8 cellular contexts compared by ENCODE assay signal in the genomic region with DNA sequence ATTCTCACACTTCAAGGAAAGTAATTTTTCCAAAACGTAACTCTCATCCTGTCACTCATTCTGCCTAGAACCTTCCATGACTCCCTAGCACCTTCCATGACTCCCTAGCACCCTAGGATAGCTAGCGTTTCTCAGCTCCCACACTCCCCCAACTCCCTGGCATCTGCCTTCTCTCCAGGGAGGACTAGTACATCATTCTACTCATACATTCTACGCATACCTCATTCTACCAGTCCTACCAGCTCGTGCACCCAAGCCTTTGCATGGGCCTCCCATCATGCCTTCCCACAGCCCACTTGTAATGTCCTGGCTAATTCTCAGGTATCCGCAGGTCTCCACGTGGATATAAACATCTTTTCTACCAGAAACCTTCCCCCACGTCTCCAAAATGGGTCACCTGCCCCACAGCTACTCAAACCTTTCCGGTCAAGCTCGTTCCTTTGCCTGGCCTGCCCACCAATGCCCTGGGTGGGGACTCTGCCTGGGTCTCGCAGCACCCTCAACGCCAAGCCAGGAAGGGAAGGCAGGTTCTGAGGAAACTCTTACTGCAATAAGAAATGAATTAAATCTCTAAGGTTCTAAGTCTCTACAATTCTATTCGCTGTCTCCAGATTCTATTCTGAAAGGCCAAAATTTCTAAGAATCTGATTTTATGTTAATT. TPM values are rescaled to one million over a fixed set of nuclear protein-coding genes. Genes with fewer than 3 reads are reported as not detected.
DNase-seq lines count a peak whose midpoint lies in the region; ATAC-seq, FAIRE-seq and TF ChIP-seq lines count a peak whose summit lies in the region.

No MANE protein-coding gene starts in this region.

- H3K36me3 ChIP-seq in K562 (ENCODE audit: control insufficient read depth, insufficient read depth, low read length) (peaks cover 36% of the 10 kb centered on the region; the same call in 2 of the 3 replicates), mesenchymal stem cell (ENCODE audit: control insufficient read depth in 1 of 2, insufficient read depth in 2 of 2, low read depth in 1 of 2, low read length in 2 of 2) (peaks cover 0 to under 1% of the 10 kb centered on the region in 2 experiments), upper lobe of left lung (peaks cover 0 to under 1% (median 0%) of the 10 kb centered on the region in 4 donors)

- H2BK5ac ChIP-seq in mesenchymal stem cell (ENCODE audit: low read depth, low read length, poor library complexity, severe bottlenecking), result no peak overlapping the region

- H3K9me1 ChIP-seq in K562 (ENCODE audit: control insufficient read depth, insufficient read depth, low read length), result peaks cover 17% of the 10 kb centered on the region

- TF ChIP-seq EP300 in K562 (IDR thresholded peaks at IDR 0.05; ENCODE audit: low read length), result no peak
- no peak for TF ChIP-seq EP300 in upper lobe of left lung (IDR thresholded peaks at IDR 0.05)

- CTCF ChIA-PET in K562 (lab: Yijun Ruan, JAX; ENCODE audit: low intra/inter-chr PET ratio), result interaction anchor here (1.3 kb wide), 1 partner anchor 872 kb away, joined by 3 read pairs; no protein-coding TSS in a partner anchor

- H2BK12ac ChIP-seq in mesenchymal stem cell (ENCODE audit: low read length in 2 of 2), result no peak overlapping the region

- H4K91ac ChIP-seq in mesenchymal stem cell (ENCODE audit: low read length), result no peak overlapping the region

- peak overlapping the region; percentile 73 for H3K4me3 Mint-ChIP-seq in activated naive CD4-positive, alpha-beta T cell treated with anti-CD3 and anti-CD28 coated beads, Interleukin-2, amount 50 U/mL, for 24 hours

- no peak for TF ChIP-seq POLR2A in K562 (conservative IDR thresholded peaks at IDR 0.05)
- no peak for TF ChIP-seq POLR2A in upper lobe of left lung (IDR thresholded peaks at IDR 0.05)

- no peak for TF ChIP-seq CTCF in K562 (IDR thresholded peaks at IDR 0.05 in 2 of 3, conservative IDR thresholded peaks at IDR 0.05 in 1 of 3; ENCODE audit: insufficient read depth in 2 of 3, low read depth in 1 of 3, low read length in 3 of 3)
- TF ChIP-seq CTCF in upper lobe of left lung (IDR thresholded peaks at IDR 0.05), result no peak

- intact Hi-C loops in K562 (cut with micrococcal nuclease), result loop anchor here (5.0 kb wide), 1 partner anchor 37 kb away; no protein-coding TSS in a partner anchor

- no peaks in the 10 kb centered on the region for H3K27me3 Mint-ChIP-seq in activated naive CD4-positive, alpha-beta T cell treated with anti-CD3 and anti-CD28 coated beads, Interleukin-2, amount 50 U/mL, for 24 hours

- no peak overlapping the region for H3K27ac Mint-ChIP-seq in activated naive CD4-positive, alpha-beta T cell treated with anti-CD3 and anti-CD28 coated beads, Interleukin-2, amount 50 U/mL, for 24 hours
- H3K27ac Mint-ChIP-seq in activated naive CD4-positive, alpha-beta T cell treated with anti-CD3 and anti-CD28 coated beads, Interleukin-2, amount 50 U/mL, for 72 hours, result no peak overlapping the region

- no peak overlapping the region for H3K23ac ChIP-seq in mesenchymal stem cell (ENCODE audit: low read length in 2 of 2)

- no peaks in the 10 kb centered on the region for H3K36me3 Mint-ChIP-seq in activated naive CD4-positive, alpha-beta T cell treated with anti-CD3 and anti-CD28 coated beads, Interleukin-2, amount 50 U/mL, for 24 hours
- peaks cover 0 to 17% of the 10 kb centered on the region in 2 donors for H3K36me3 Mint-ChIP-seq in activated naive CD4-positive, alpha-beta T cell treated with anti-CD3 and anti-CD28 coated beads, Interleukin-2, amount 50 U/mL, for 72 hours

- H3K4me3 ChIP-seq in K562, result peak overlapping the region; percentile 66
- H3K4me3 ChIP-seq in mesenchymal stem cell (ENCODE audit: insufficient read depth in 1 of 2, low read depth in 1 of 2, low read length in 2 of 2), result peak overlapping the region in 1 of 2 experiments; percentile 81
- H3K4me3 ChIP-seq in upper lobe of left lung, result peak overlapping the region; percentile 66 to 86 (median 76)

- H3K4me2 ChIP-seq in K562 (ENCODE audit: insufficient read depth, low read length), result peak overlapping the region; percentile 83
- peak overlapping the region; percentile 54 for H3K4me2 ChIP-seq in mesenchymal stem cell (ENCODE audit: low read length, poor library complexity, severe bottlenecking)

- no peak overlapping the region for H4K8ac ChIP-seq in mesenchymal stem cell (ENCODE audit: low read length)

- no peak for FAIRE-seq in K562 (lab: Jason Lieb, UNC)

- H3K9ac ChIP-seq in K562 (ENCODE audit: insufficient read depth in 1 of 2, low read depth in 2 of 2, low read length in 2 of 2), result peak overlapping the region; percentile 70 to 89
- peak overlapping the region; percentile 80 for H3K9ac ChIP-seq in mesenchymal stem cell (ENCODE audit: low read length)

- H3K18ac ChIP-seq in mesenchymal stem cell (ENCODE audit: low read depth in 1 of 2, low read length in 2 of 2), result no peak overlapping the region

- ATAC-seq in activated naive CD4-positive, alpha-beta T cell treated with anti-CD3 and anti-CD28 coated beads, Interleukin-2, amount 50 U/mL, for 72 hours, result no peak
- ATAC-seq in K562, result no peak
- ATAC-seq in upper lobe of left lung (ENCODE audit: low FRiP score in 2 of 2), result no peak
- no peak for ATAC-seq in HG02884 (IDR thresholded peaks at IDR 0.05; ENCODE audit: unreplicated experiment)
- no peak for ATAC-seq in HG03135 (IDR thresholded peaks at IDR 0.05; ENCODE audit: unreplicated experiment)

- H3K4me1 Mint-ChIP-seq in activated naive CD4-positive, alpha-beta T cell treated with anti-CD3 and anti-CD28 coated beads, Interleukin-2, amount 50 U/mL, for 24 hours, result peaks cover 42% of the 10 kb centered on the region

- in situ Hi-C loops in K562 (cut with MboI), result loop anchor here (25.0 kb wide), 1 partner anchor 883 kb away; a partner anchor contains a TSS

- 5% methylated on average over 12 of the region's 12 CpGs for WGBS in K562 (ENCODE audit: insufficient coverage, low coverage, missing lambda C conversion rate)
- 76% methylated on average over 11 of the region's 12 CpGs for WGBS in mesenchymal stem cell
- 42 to 65% methylated on average over 12 of the region's 12 CpGs for WGBS in upper lobe of left lung, 2 donors

- H2BK15ac ChIP-seq in mesenchymal stem cell (ENCODE audit: low read depth, poor library complexity, severe bottlenecking), result no peak overlapping the region

- H2AK5ac ChIP-seq in mesenchymal stem cell (ENCODE audit: low read length, severe bottlenecking), result no peak overlapping the region

- peak overlapping the region; percentile 41; the same call in 1 of the 2 replicates for H2AFZ ChIP-seq in K562 (ENCODE audit: low read depth, low read length)
- no peak overlapping the region for H2AFZ ChIP-seq in mesenchymal stem cell (ENCODE audit: low read depth, low read length)

- peaks cover 32 to 35% of the 10 kb centered on the region in 2 experiments; a peak in 4 of 5 replicates for H3K4me1 ChIP-seq in K562 (replicated peaks in 1 of 2; ENCODE audit: control insufficient read depth in 2 of 2, insufficient read depth in 2 of 2, low read length in 2 of 2)
- peaks cover 28% of the 10 kb centered on the region for H3K4me1 ChIP-seq in mesenchymal stem cell (ENCODE audit: control insufficient read depth, insufficient read depth, low read depth, low read length)
- H3K4me1 ChIP-seq in upper lobe of left lung, result peaks cover 21 to 50% (median 30%) of the 10 kb centered on the region in 4 donors

- H3K9me3 ChIP-seq in K562 (replicated peaks; ENCODE audit: control insufficient read depth, insufficient read depth, low read depth, low read length) (no peaks in the 10 kb centered on the region; the same call in 1 of the 2 replicates), mesenchymal stem cell (ENCODE audit: control insufficient read depth, low read length) (peaks cover 7% of the 10 kb centered on the region), upper lobe of left lung (peaks cover 0 to 5% (median 0%) of the 10 kb centered on the region in 4 donors)

- H3K79me1 ChIP-seq in mesenchymal stem cell (replicated peaks; ENCODE audit: low read length, poor library complexity, severe bottlenecking), result peaks cover 14% of the 10 kb centered on the region

- H3K4ac ChIP-seq in mesenchymal stem cell (ENCODE audit: low read depth in 1 of 2, low read length in 2 of 2), result no peak overlapping the region

- H3K27me3 ChIP-seq in K562 (ENCODE audit: control insufficient read depth in 2 of 2, insufficient read depth in 2 of 2, low read length in 2 of 2), result no peaks in the 10 kb centered on the region
- H3K27me3 ChIP-seq in mesenchymal stem cell (ENCODE audit: control insufficient read depth in 1 of 2, insufficient read depth in 1 of 2, low read length in 2 of 2), result no peaks in the 10 kb centered on the region
- H3K27me3 ChIP-seq in upper lobe of left lung, result no peaks in the 10 kb centered on the region

- H3K9me3 Mint-ChIP-seq in activated naive CD4-positive, alpha-beta T cell treated with anti-CD3 and anti-CD28 coated beads, Interleukin-2, amount 50 U/mL, for 24 hours, result no peaks in the 10 kb centered on the region
- peaks cover 0 to 8% of the 10 kb centered on the region in 2 donors for H3K9me3 Mint-ChIP-seq in activated naive CD4-positive, alpha-beta T cell treated with anti-CD3 and anti-CD28 coated beads, Interleukin-2, amount 50 U/mL, for 72 hours

- H4K20me1 ChIP-seq in K562 (replicated peaks; ENCODE audit: control insufficient read depth, insufficient read depth, low read length), result peaks cover 22% of the 10 kb centered on the region; the same call in 1 of the 2 replicates

- H3K27ac ChIP-seq in K562 (ENCODE audit: extremely low read depth, low read depth, low read length) (peak overlapping the region; percentile 60), mesenchymal stem cell (ENCODE audit: low read length, poor library complexity, severe bottlenecking) (no peak overlapping the region), upper lobe of left lung (peak overlapping the region; percentile 26 to 78 (median 68))

- no peak overlapping the region for H2BK120ac ChIP-seq in mesenchymal stem cell (ENCODE audit: low read depth, low read length)

- BruUV-seq in K562 (replicated peaks; lab: Mats Ljungman, UMichigan), result TSS peak; percentile 51

- DNase-seq in activated naive CD4-positive, alpha-beta T cell treated with anti-CD3 and anti-CD28 coated beads, Interleukin-2, amount 50 U/mL, for 72 hours (ENCODE audit: low spot score in 2 of 2), result no peak
- DNase-seq in K562 (ENCODE audit: extremely low read depth in 1 of 4, low spot score in 3 of 4) (no peak), mesenchymal stem cell (no peak), upper lobe of left lung (no peak), inferior parietal cortex (ENCODE audit: extremely low spot score) (no peak)

- H3K14ac ChIP-seq in mesenchymal stem cell (ENCODE audit: low read length in 2 of 2), result no peak overlapping the region

- H3K79me2 ChIP-seq in K562 (ENCODE audit: control insufficient read depth, insufficient read depth, low read length), result peaks cover 51% of the 10 kb centered on the region

- no peak for TF ChIP-seq RAD21 in K562 (CRISPR knock-in tag; conservative IDR thresholded peaks at IDR 0.05 in 1 of 2, IDR thresholded peaks at IDR 0.05 in 1 of 2)

- POLR2A ChIA-PET in K562 (lab: Yijun Ruan, JAX), result interaction anchor here (0.6 kb wide), 1 partner anchor 481 kb away, joined by 3 read pairs; no protein-coding TSS in a partner anchor

RNA-seq across cellular contexts. Expression of a gene that starts 0.9 kb away (rescaled TPM):
- 10 to 100 TPM in 1 of 2 donors, 1 to 10 TPM in 1; 9.8 to 18.6 TPM for total RNA-seq in activated naive CD4-positive, alpha-beta T cell treated with anti-CD3 and anti-CD28 coated beads, Interleukin-2, amount 50 U/mL, for 72 hours
- total RNA-seq in K562 (2011; cell fraction: chromatin; rRNA removed; ENCODE audit: low replicate concordance), result 68.9 and 115 TPM in 2 replicates
- total RNA-seq in K562 (2011; cell fraction: nucleolus; rRNA removed), result 69.9 and 73.9 TPM in 2 replicates
- 65.8 and 76.9 TPM in 2 replicates for total RNA-seq in K562 (2011; cell fraction: nucleoplasm; rRNA removed)
- total RNA-seq in K562 (2014; rRNA removed), result 46.3 and 64.7 TPM in 2 replicates
- 25.4 and 28.5 TPM in 2 replicates for total RNA-seq in K562 (2014; rRNA removed; fragmentation: Illumina TruSeq; extraction: Trizol)
- total RNA-seq in K562 (2015; rRNA removed; fragmentation: Illumina TruSeq; extraction: Trizol), result 30.1 and 31.9 TPM in 2 replicates
- total RNA-seq in K562 (2021), result 72.2 and 74.5 TPM in 2 replicates
- polyA plus RNA-seq in K562 (2011; rRNA removed), result 46.5 and 50.7 TPM in 2 replicates
- 43.5 and 86.7 TPM in 2 replicates for polyA plus RNA-seq in K562 (2011; cell fraction: cytosol; rRNA removed)
- polyA plus RNA-seq in K562 (2011; cell fraction: nucleus; rRNA removed), result 120 and 181 TPM in 2 replicates
- polyA plus RNA-seq in K562 (2012), result 43.7 and 44.2 TPM in 2 replicates
- 36.9 and 41.8 TPM in 2 replicates for polyA plus RNA-seq in K562 (2014; fragmentation: Illumina TruSeq; extraction: Trizol)
- polyA plus RNA-seq in K562 (2014; fragmentation: Nextera tagmentation; extraction: Ambion mirVana), result 10 to 100 TPM in 1 of 2 experiments, 1 to 10 TPM in 1; 9.9 to 11.8 TPM
- 68.8 and 74.3 TPM in 2 replicates for polyA plus RNA-seq in K562 (2014; rRNA removed)
- polyA minus RNA-seq in K562 (2011; rRNA and poly(A)+ RNA removed), result 27.0 and 35.5 TPM in 2 replicates
- polyA minus RNA-seq in K562 (2011; cell fraction: cytosol; rRNA and poly(A)+ RNA removed), result 29.9 and 31.2 TPM in 2 replicates
- polyA minus RNA-seq in K562 (2011; cell fraction: nucleus; rRNA and poly(A)+ RNA removed), result 31.0 and 35.3 TPM in 2 replicates
- polyA plus RNA-seq in mesenchymal stem cell (2013, experiment 1 of 2), result 12.3 TPM
- polyA plus RNA-seq in mesenchymal stem cell (2013, experiment 2 of 2), result 11.9 TPM
- total RNA-seq in upper lobe of left lung, result 10 to 100 TPM; 25.6 to 56.2 (median 34.2) TPM

RNA-seq across cellular contexts. Expression of a gene that starts 12.0 kb away (rescaled TPM):
- total RNA-seq in activated naive CD4-positive, alpha-beta T cell treated with anti-CD3 and anti-CD28 coated beads, Interleukin-2, amount 50 U/mL, for 72 hours, result 10 to 100 TPM in 1 of 2 donors, 1 to 10 TPM in 1; 8.1 to 12.0 TPM
- total RNA-seq in K562 (2011; cell fraction: chromatin; rRNA removed; ENCODE audit: low replicate concordance), result 99.2 and 173 TPM in 2 replicates
- total RNA-seq in K562 (2011; cell fraction: nucleolus; rRNA removed), result 75.7 and 81.2 TPM in 2 replicates
- 101 and 122 TPM in 2 replicates for total RNA-seq in K562 (2011; cell fraction: nucleoplasm; rRNA removed)
- total RNA-seq in K562 (2014; rRNA removed) (36.3 and 39.1 TPM in 2 replicates), K562 (2014; rRNA removed; fragmentation: Illumina TruSeq; extraction: Trizol) (44.2 and 51.1 TPM in 2 replicates), K562 (2015; rRNA removed; fragmentation: Illumina TruSeq; extraction: Trizol) (43.6 and 46.8 TPM in 2 replicates), K562 (2021) (38.1 and 39.3 TPM in 2 replicates), upper lobe of left lung (10 to 100 TPM; 18.2 to 89.1 (median 30.0) TPM)
- polyA plus RNA-seq in K562 (2011; rRNA removed) (82.9 and 86.6 TPM in 2 replicates), K562 (2014; fragmentation: Illumina TruSeq; extraction: Trizol) (42.4 and 45.3 TPM in 2 replicates), K562 (2014; fragmentation: Nextera tagmentation; extraction: Ambion mirVana) (10 to 100 TPM; 29.7 to 33.7 TPM), K562 (2014; rRNA removed) (45.6 and 49.4 TPM in 2 replicates)
- 28.4 and 41.1 TPM in 2 replicates for polyA plus RNA-seq in K562 (2011; cell fraction: cytosol; rRNA removed)
- 163 and 207 TPM in 2 replicates for polyA plus RNA-seq in K562 (2011; cell fraction: nucleus; rRNA removed)
- polyA plus RNA-seq in K562 (2012), result 37.8 and 58.5 TPM in 2 replicates
- polyA minus RNA-seq in K562 (2011; rRNA and poly(A)+ RNA removed), result 35.3 and 36.9 TPM in 2 replicates
- polyA minus RNA-seq in K562 (2011; cell fraction: cytosol; rRNA and poly(A)+ RNA removed), result 12.0 and 15.8 TPM in 2 replicates
- 32.7 and 49.1 TPM in 2 replicates for polyA minus RNA-seq in K562 (2011; cell fraction: nucleus; rRNA and poly(A)+ RNA removed)
- 0.68 TPM for polyA plus RNA-seq in mesenchymal stem cell (2013, experiment 1 of 2)
- 0.67 TPM for polyA plus RNA-seq in mesenchymal stem cell (2013, experiment 2 of 2)
